In the genomic region with DNA sequence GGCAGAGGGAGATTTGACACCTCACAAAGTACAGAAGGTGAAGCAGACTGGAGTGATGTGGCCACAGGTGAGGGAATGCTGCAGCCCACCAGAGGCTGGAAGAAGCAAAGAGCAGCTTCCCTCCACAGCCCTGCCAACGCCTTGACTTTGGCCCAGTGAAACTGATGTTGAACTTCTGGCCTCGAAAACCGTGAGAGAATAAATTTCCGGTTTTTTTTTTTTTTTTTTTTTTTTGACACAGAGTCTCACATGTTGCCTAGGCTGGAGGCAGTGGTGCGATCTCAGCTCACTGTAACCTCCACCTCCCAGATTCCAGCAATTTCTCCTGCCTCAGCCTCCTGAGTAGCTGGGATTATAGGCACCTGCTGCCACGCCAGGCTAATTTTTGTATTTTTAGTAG, we compare ENCODE assay signal across 10 cellular contexts. TPM values are rescaled to one million over a fixed set of nuclear protein-coding genes. Genes with fewer than 3 reads are reported as not detected.
DNase-seq lines count a peak whose midpoint lies in the region; ATAC-seq and TF ChIP-seq lines count a peak whose summit lies in the region.
"Had no signal": no experiment of that assay in that cellular context is flagged by ENCODE, and none has a peak within 500 bp of the region (broad histone marks: within the 10 kb centered on the region; RNA-seq: fewer than 3 reads in every experiment).

No MANE protein-coding gene starts in this region.

- no peak overlapping the region for H3K4me3 ChIP-seq in CD4-positive, CD25-positive, alpha-beta regulatory T cell (ENCODE audit: low read depth, low read length)
- H3K4me3 ChIP-seq in thyroid gland (replicated peaks in 1 of 3) (no peak overlapping the region), hepatocyte (no peak overlapping the region)
- H3K4me3 ChIP-seq: GM23338 had no signal

- H3K4me2 ChIP-seq in hepatocyte, result no peak overlapping the region

- H3K27ac ChIP-seq in CD4-positive, CD25-positive, alpha-beta regulatory T cell (ENCODE audit: insufficient read depth, low read length, poor library complexity, severe bottlenecking), result no peak overlapping the region
- peak overlapping the region; percentile 47 to 64 (median 47) for H3K27ac ChIP-seq in thyroid gland
- H3K27ac ChIP-seq in hepatocyte, result no peak overlapping the region

- H3K27me3 ChIP-seq in CD4-positive, CD25-positive, alpha-beta regulatory T cell (ENCODE audit: control insufficient read depth, insufficient read depth, low read length), result no peaks in the 10 kb centered on the region
- H3K27me3 ChIP-seq in thyroid gland, result no peaks in the 10 kb centered on the region
- no peaks in the 10 kb centered on the region for H3K27me3 ChIP-seq in hepatocyte

- peak overlapping the region in 2 of 4 donors; percentile 27 to 76 for H3K4me3 Mint-ChIP-seq in CD4-positive, CD25-positive, alpha-beta regulatory T cell
- peak overlapping the region in 4 of 5 donors; percentile 15 to 46 (median 40) for H3K4me3 Mint-ChIP-seq in immature natural killer cell
- H3K4me3 Mint-ChIP-seq: B cell had no signal

- ATAC-seq in CD4-positive, CD25-positive, alpha-beta regulatory T cell (ENCODE audit: low read depth in 2 of 2), result no peak
- ATAC-seq: GM23338 had no signal

- peaks cover 22 to 82% (median 44%) of the 10 kb centered on the region in 4 donors for H3K4me1 Mint-ChIP-seq in CD4-positive, CD25-positive, alpha-beta regulatory T cell
- H3K4me1 Mint-ChIP-seq in immature natural killer cell, result peaks cover 81 to 93% of the 10 kb centered on the region in 2 donors

- H3K36me3 Mint-ChIP-seq in CD4-positive, CD25-positive, alpha-beta regulatory T cell, result peaks cover 5% of the 10 kb centered on the region
- H3K36me3 Mint-ChIP-seq in immature natural killer cell, result peaks cover 0 to 3% (median 0%) of the 10 kb centered on the region in 3 donors

- peak overlapping the region in 2 of 3 donors; percentile 6 to 76 for H3K27ac Mint-ChIP-seq in CD4-positive, CD25-positive, alpha-beta regulatory T cell
- H3K27ac Mint-ChIP-seq in immature natural killer cell, result peak overlapping the region in 3 of 6 donors; percentile 4 to 68 (median 24)
- H3K27ac Mint-ChIP-seq: B cell, GM23338 had no signal

- H3K27me3 Mint-ChIP-seq in CD4-positive, CD25-positive, alpha-beta regulatory T cell, result no peaks in the 10 kb centered on the region
- peaks cover 0 to 2% (median 2%) of the 10 kb centered on the region in 3 donors for H3K27me3 Mint-ChIP-seq in immature natural killer cell (ENCODE audit: low read depth in 3 of 3)
- H3K27me3 Mint-ChIP-seq: B cell had no signal

- no peaks in the 10 kb centered on the region for H3K9me2 ChIP-seq in hepatocyte (replicated peaks; ENCODE audit: insufficient read depth)

- no peak for TF ChIP-seq POLR2A in thyroid gland (IDR thresholded peaks at IDR 0.05)

- peaks cover 95% of the 10 kb centered on the region for H3K79me2 ChIP-seq in hepatocyte

- no peaks in the 10 kb centered on the region for H3K9me3 ChIP-seq in CD4-positive, CD25-positive, alpha-beta regulatory T cell (ENCODE audit: control insufficient read depth in 2 of 2, low read length in 2 of 2)
- no peaks in the 10 kb centered on the region for H3K9me3 ChIP-seq in thyroid gland
- no peaks in the 10 kb centered on the region for H3K9me3 ChIP-seq in hepatocyte (ENCODE audit: low read depth)

- peaks cover 27% of the 10 kb centered on the region for H3K4me1 ChIP-seq in CD4-positive, CD25-positive, alpha-beta regulatory T cell (ENCODE audit: control insufficient read depth, insufficient read depth, low read length, poor library complexity, severe bottlenecking)
- H3K4me1 ChIP-seq in thyroid gland, result peaks cover 47 to 73% of the 10 kb centered on the region in 2 donors
- peaks cover 18% of the 10 kb centered on the region for H3K4me1 ChIP-seq in hepatocyte (ENCODE audit: insufficient read depth)

- no peak for TF ChIP-seq CTCF in thyroid gland (IDR thresholded peaks at IDR 0.05)
- TF ChIP-seq CTCF in hepatocyte (IDR thresholded peaks at IDR 0.05; ENCODE audit: poor library complexity), result no peak

- H2AFZ ChIP-seq in hepatocyte, result no peak overlapping the region
- H2AFZ ChIP-seq: GM23338 had no signal

- H3K9me3 Mint-ChIP-seq in CD4-positive, CD25-positive, alpha-beta regulatory T cell, result peaks cover 0 to 2% (median 0%) of the 10 kb centered on the region in 7 donors
- no peaks in the 10 kb centered on the region for H3K9me3 Mint-ChIP-seq in immature natural killer cell
- H3K9me3 Mint-ChIP-seq: GM23338 had no signal

- H4K20me1 ChIP-seq in hepatocyte (ENCODE audit: insufficient read depth, poor library complexity, severe bottlenecking), result peaks cover 97% of the 10 kb centered on the region

- peaks cover 3% of the 10 kb centered on the region for H3K36me3 ChIP-seq in CD4-positive, CD25-positive, alpha-beta regulatory T cell (ENCODE audit: control insufficient read depth, insufficient read depth, low read length)
- H3K36me3 ChIP-seq in thyroid gland (no peaks in the 10 kb centered on the region), hepatocyte (replicated peaks; ENCODE audit: insufficient read depth, low read depth) (no peaks in the 10 kb centered on the region)

- no peak for DNase-seq in CD4-positive, CD25-positive, alpha-beta regulatory T cell
- DNase-seq in MV-4-11 (lab: John Stamatoyannopoulos, UW) (peak; percentile 30), immature natural killer cell (no peak), thyroid gland (no peak), SIG-M5 (lab: John Stamatoyannopoulos, UW) (no peak), hepatocyte (ENCODE audit: low spot score) (no peak)
- DNase-seq in activated effector memory CD4-positive, alpha-beta T cell treated with anti-CD3 and anti-CD28 coated beads, Interleukin-2, amount 50 U/mL, for 16 hours, result no peak
- DNase-seq: H7 had no signal

- 75 to 76% methylated on average over 6 of the region's 6 CpGs for WGBS in thyroid gland, 2 donors
- WGBS in hepatocyte (ENCODE audit: low lambda C conversion rate, missing lambda C conversion rate), result 76% methylated on average over 6 of the region's 6 CpGs

- intact Hi-C loops in thyroid gland (cut with DNase I), result no loop called here

RNA-seq across cellular contexts. Expression of a gene that starts 8.7 kb away (rescaled TPM):
- 43.1 TPM for total RNA-seq in CD4-positive, CD25-positive, alpha-beta regulatory T cell
- polyA plus RNA-seq in CD4-positive, CD25-positive, alpha-beta regulatory T cell, result 10 to 100 TPM; 31.6 to 42.8 (median 35.7) TPM
- polyA plus RNA-seq in immature natural killer cell (10 to 100 TPM; 23.9 to 58.5 (median 30.0) TPM), hepatocyte (26.9 and 29.9 TPM in 2 replicates)
- total RNA-seq in thyroid gland (10 to 100 TPM; 57.4 to 84.2 (median 67.4) TPM), hepatocyte (36.0 TPM in 2 replicates)

Comparison
In these comparisons a context has a peak if more than half of its experiments do, and no peak if none do; other contexts are left out.
1. H3K27ac ChIP-seq: peak in thyroid gland (3 of 3); none in CD4-positive, CD25-positive, alpha-beta regulatory T cell (single experiment) and hepatocyte (single experiment).